ENCODE assay signal across 10 cellular contexts in genomic region chr5:55691265-55692105, GRCh38. TPM values are rescaled to one million over a fixed set of nuclear protein-coding genes. Genes with fewer than 3 reads are reported as not detected.
DNase-seq lines count a peak whose midpoint lies in the region; ATAC-seq, FAIRE-seq and TF ChIP-seq lines count a peak whose summit lies in the region.
"Had no signal": no experiment of that assay in that cellular context is flagged by ENCODE, and none has a peak within 500 bp of the region (broad histone marks: within the 10 kb centered on the region; RNA-seq: fewer than 3 reads in every experiment).

No MANE protein-coding gene starts in this region.

- peaks cover 10% of the 10 kb centered on the region for H3K4me1 ChIP-seq in KMS-11 (ENCODE audit: low read depth, poor library complexity, severe bottlenecking)
- H3K4me1 ChIP-seq in esophagus muscularis mucosa, result peaks cover 15 to 27% (median 22%) of the 10 kb centered on the region in 4 donors

- intact Hi-C loops in esophagus muscularis mucosa (cut with DNase I), result loop anchor here (2.0 to 5.0 kb wide), 3 partner anchors 159 to 344 kb away; partner anchors contain the start of gene PLPP1

- H3K27me3 ChIP-seq in KMS-11 (ENCODE audit: insufficient read depth, low read depth) (no peaks in the 10 kb centered on the region), esophagus muscularis mucosa (no peaks in the 10 kb centered on the region)

- no peak overlapping the region for H3K9ac ChIP-seq in KMS-11

- TF ChIP-seq POLR2A in esophagus muscularis mucosa (IDR thresholded peaks at IDR 0.05; ENCODE audit: low read depth), result no peak

- WGBS in esophagus muscularis mucosa, result 30% methylated on average over 2 of the region's 2 CpGs

- H3K9me3 ChIP-seq in esophagus muscularis mucosa, result no peaks in the 10 kb centered on the region

- no peaks in the 10 kb centered on the region for H3K27me3 Mint-ChIP-seq in nephron (ENCODE audit: low read depth)
- no peaks in the 10 kb centered on the region for H3K27me3 Mint-ChIP-seq in activated CD4-positive, alpha-beta T cell treated with anti-CD3 and anti-CD28 coated beads, Interleukin-2, amount 10 ng/mL, durations not matched to agents 7 days and 5 days
- H3K27me3 Mint-ChIP-seq: IgD-negative memory B cell had no signal

- POLR2A ChIA-PET in activated CD4-positive, alpha-beta T cell treated with anti-CD3 and anti-CD28 coated beads, Interleukin-2, amount 10 ng/mL, durations not matched to agents 7 days and 5 days (lab: Charles Lee), result interaction anchor here (0.6 kb wide), 1 partner anchor 203 kb away, joined by 3 read pairs; no protein-coding TSS in a partner anchor

- no peak for ATAC-seq in HG02884 (IDR thresholded peaks at IDR 0.05; ENCODE audit: unreplicated experiment)

- CTCF ChIA-PET in activated CD4-positive, alpha-beta T cell treated with anti-CD3 and anti-CD28 coated beads, Interleukin-2, amount 10 ng/mL, durations not matched to agents 7 days and 5 days (lab: Charles Lee), result interaction anchor here (0.6 to 1.3 kb wide), 8 partner anchors 14 to 519 kb away, joined by 3 to 4 read pairs (median 3); no protein-coding TSS in a partner anchor

- H3K36me3 Mint-ChIP-seq in nephron (ENCODE audit: low read depth), result peaks cover 27% of the 10 kb centered on the region
- H3K36me3 Mint-ChIP-seq in activated CD4-positive, alpha-beta T cell treated with anti-CD3 and anti-CD28 coated beads, Interleukin-2, amount 10 ng/mL, durations not matched to agents 7 days and 5 days (ENCODE audit: low read depth), result peaks cover 7% of the 10 kb centered on the region

- no peak overlapping the region for H3K4me2 ChIP-seq in KMS-11

- H3K36me3 ChIP-seq in KMS-11 (ENCODE audit: insufficient read depth) (no peaks in the 10 kb centered on the region), esophagus muscularis mucosa (no peaks in the 10 kb centered on the region)

- H2AFZ ChIP-seq in KMS-11 (ENCODE audit: low read depth), result no peak overlapping the region

- no peak overlapping the region for H3K4me3 Mint-ChIP-seq in nephron
- no peak overlapping the region for H3K4me3 Mint-ChIP-seq in activated CD4-positive, alpha-beta T cell treated with anti-CD3 and anti-CD28 coated beads, Interleukin-2, amount 10 ng/mL, durations not matched to agents 7 days and 5 days
- H3K4me3 Mint-ChIP-seq: IgD-negative memory B cell had no signal

- peak overlapping the region; percentile 46 to 71 (median 66) for H3K27ac Mint-ChIP-seq in nephron
- H3K27ac Mint-ChIP-seq in activated CD4-positive, alpha-beta T cell treated with anti-CD3 and anti-CD28 coated beads, Interleukin-2, amount 10 ng/mL, durations not matched to agents 7 days and 5 days, result no peak overlapping the region
- H3K27ac Mint-ChIP-seq: IgD-negative memory B cell had no signal

- peaks cover 5% of the 10 kb centered on the region for H3K9me3 Mint-ChIP-seq in nephron
- H3K9me3 Mint-ChIP-seq in activated CD4-positive, alpha-beta T cell treated with anti-CD3 and anti-CD28 coated beads, Interleukin-2, amount 10 ng/mL, durations not matched to agents 7 days and 5 days, result no peaks in the 10 kb centered on the region
- H3K9me3 Mint-ChIP-seq: IgD-negative memory B cell had no signal

- no peak for TF ChIP-seq EP300 in esophagus muscularis mucosa (IDR thresholded peaks at IDR 0.05)

- no peak overlapping the region for H3K4me3 ChIP-seq in KMS-11 (IDR thresholded peaks at IDR 0.05; ENCODE audit: insufficient read depth, low read depth, low read length)
- peak overlapping the region in 3 of 4 donors; percentile 4 to 25 (median 18) for H3K4me3 ChIP-seq in esophagus muscularis mucosa

- DNase-seq in D721Med (ENCODE audit: insufficient read length, low spot score), result no peak
- peak; percentile 22 to 49 for DNase-seq in SHP77 (lab: John Stamatoyannopoulos, UW)
- no peak for DNase-seq in esophagus muscularis mucosa (ENCODE audit: extremely low spot score)
- DNase-seq in foreskin melanocyte, result no peak
- DNase-seq in activated CD4-positive, alpha-beta T cell treated with anti-CD3 and anti-CD28 coated beads, Interleukin-2, amount 10 ng/mL, durations not matched to agents 7 days and 5 days, result no peak

- peaks cover 24% of the 10 kb centered on the region for H3K4me1 Mint-ChIP-seq in nephron
- H3K4me1 Mint-ChIP-seq in activated CD4-positive, alpha-beta T cell treated with anti-CD3 and anti-CD28 coated beads, Interleukin-2, amount 10 ng/mL, durations not matched to agents 7 days and 5 days, result peaks cover 8% of the 10 kb centered on the region

- H3K79me2 ChIP-seq in KMS-11 (ENCODE audit: insufficient read depth, low read depth), result no peaks in the 10 kb centered on the region

- no peaks in the 10 kb centered on the region for H4K20me1 ChIP-seq in KMS-11 (ENCODE audit: insufficient read depth)

- FAIRE-seq in D721Med (lab: Jason Lieb, UNC), result peak; percentile 71

- TF ChIP-seq CTCF in D721Med (IDR thresholded peaks at IDR 0.05; ENCODE audit: insufficient read depth, missing control alignments) (peak; percentile 59), KMS-11 (conservative IDR thresholded peaks at IDR 0.05; ENCODE audit: low read depth, low read length) (peak; percentile 95), esophagus muscularis mucosa (IDR thresholded peaks at IDR 0.05) (peak; percentile 71 to 78 (median 72)), nephron (IDR thresholded peaks at IDR 0.05; ENCODE audit: unreplicated experiment in 3 of 3) (peak; percentile 55 to 85 (median 62))

- H3K27ac ChIP-seq in KMS-11 (no peak overlapping the region), esophagus muscularis mucosa (replicated peaks in 1 of 4) (peak overlapping the region; percentile 24 to 51 (median 42))

RNA-seq across cellular contexts. Expression of gene SLC38A9, which starts 20.6 kb away (rescaled TPM):
- 10 to 100 TPM; 10.0 to 12.3 (median 11.0) TPM for total RNA-seq in esophagus muscularis mucosa
- 10 to 100 TPM; 26.6 to 29.0 TPM for total RNA-seq in activated CD4-positive, alpha-beta T cell treated with anti-CD3 and anti-CD28 coated beads, Interleukin-2, amount 10 ng/mL, durations not matched to agents 7 days and 5 days

RNA-seq across cellular contexts. Expression of gene DDX4, which starts 46.4 kb away (rescaled TPM):
- not detected for total RNA-seq in esophagus muscularis mucosa
- under 1 TPM; 0.48 to 0.50 TPM for total RNA-seq in activated CD4-positive, alpha-beta T cell treated with anti-CD3 and anti-CD28 coated beads, Interleukin-2, amount 10 ng/mL, durations not matched to agents 7 days and 5 days
- total RNA-seq: mononuclear cell had no signal

Comparison
In these comparisons a context has a peak if more than half of its experiments do, and no peak if none do; other contexts are left out.
1. DNase-seq: peak in SHP77 (2 of 2); none in D721Med (single experiment), esophagus muscularis mucosa (single experiment), foreskin melanocyte (single experiment) and activated CD4-positive, alpha-beta T cell treated with anti-CD3 and anti-CD28 coated beads, Interleukin-2, amount 10 ng/mL, durations not matched to agents 7 days and 5 days (single experiment).
2. Peak in every context shown above with its lines, with median percentiles within 50 percentile points of each other: CTCF ChIP-seq.